Comparison of ENCODE assay signal across 1 cellular context in genomic region chr3:192819001-192819569, GRCh38.
TF ChIP-seq lines count a peak whose summit lies in the region.

No MANE protein-coding gene starts in this region.

TF ChIP-seq in GM23338, 12 proteins besides CTCF, POLR2A, EP300 and RAD21 (continued from another document):
- TF ChIP-seq ZNF114 (CRISPR knock-in tag; IDR thresholded peaks at IDR 0.05) (no peak), NANOG (IDR thresholded peaks at IDR 0.05; ENCODE audit: borderline replicate concordance) (no peak), EZH2 (IDR thresholded peaks at IDR 0.05; ENCODE audit: low read depth, unreplicated experiment) (no peak), STAT1 (IDR thresholded peaks at IDR 0.05; ENCODE audit: unreplicated experiment) (no peak), POLR2AphosphoS5 (IDR thresholded peaks at IDR 0.05; ENCODE audit: low read depth) (no peak), JUNB (IDR thresholded peaks at IDR 0.05; ENCODE audit: unreplicated experiment) (no peak), ZNF331 (CRISPR knock-in tag; IDR thresholded peaks at IDR 0.05; ENCODE audit: low read depth) (no peak)
